8 cellular contexts compared by ENCODE assay signal in the genomic region with DNA sequence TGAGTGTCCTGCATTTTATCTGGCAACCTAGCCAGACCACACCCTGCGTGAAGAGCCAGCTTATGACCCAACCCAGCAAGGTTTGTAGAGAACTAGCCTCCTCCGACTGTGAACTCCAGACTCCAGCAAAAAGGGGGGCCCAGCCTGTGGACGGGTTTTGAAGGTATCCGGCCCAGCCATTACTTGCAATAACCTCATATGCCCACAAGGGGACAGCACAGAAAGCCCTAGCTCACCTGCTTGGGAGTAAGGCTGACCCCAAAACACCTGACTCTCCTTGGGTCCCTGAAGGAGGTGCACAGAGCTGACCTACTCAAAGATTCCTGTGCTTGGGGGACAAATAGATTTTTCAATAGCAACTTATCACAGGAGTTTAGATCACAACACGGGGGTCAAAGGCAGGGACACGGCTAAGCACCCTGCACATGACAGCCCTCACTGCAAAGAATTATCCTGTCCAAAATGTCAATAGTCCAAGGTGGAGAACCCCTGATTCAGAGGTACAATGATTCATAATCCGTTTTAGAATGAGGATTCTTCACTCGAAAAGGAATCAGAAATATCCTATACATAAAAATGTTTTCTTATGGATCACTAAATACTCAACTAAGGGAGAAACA.
DNase-seq lines count a peak whose midpoint lies in the region; ATAC-seq and TF ChIP-seq lines count a peak whose summit lies in the region.

No MANE protein-coding gene starts in this region.

- CTCF ChIA-PET in GM10248 (lab: Yijun Ruan, JAX) = interaction anchor here (0.9 to 4.8 kb wide), 26 partner anchors 10 to 364 kb away, joined by 3 to 39 read pairs (median 6); a partner anchor contains a TSS

- TF ChIP-seq CTCF in GM10248 (IDR thresholded peaks at IDR 0.05; ENCODE audit: control extremely low read depth, extremely low read depth, low read depth, missing control alignments) (peak; percentile 73), foreskin fibroblast (IDR thresholded peaks at IDR 0.05; ENCODE audit: low read depth, low read length) (peak; percentile 72)

- POLR2A ChIA-PET in GM10248 (lab: Yijun Ruan, JAX) = no interaction called here

- H3K4me3 ChIP-seq in foreskin fibroblast (ENCODE audit: low read depth in 1 of 2, low read length in 2 of 2) = no peak overlapping the region

- peak; percentile 58 for ATAC-seq in GM21717 (IDR thresholded peaks at IDR 0.05; ENCODE audit: unreplicated experiment)

- DNase-seq in GM10248 (ENCODE audit: extremely low spot score) (peak; percentile 72), LoVo (ENCODE audit: low spot score) (peak; percentile 45), activated T-cell treated with anti-CD3 and anti-CD28 coated beads for 24 hours (ENCODE audit: low read depth) (peak; percentile 23), foreskin fibroblast (peak; percentile 5 to 58), hepatic stellate cell (ENCODE audit: low spot score) (no peak), NCI-H1092 (lab: John Stamatoyannopoulos, UW) (no peak)
- DNase-seq in stimulated activated CD4-positive, alpha-beta T cell treated with anti-CD3 and anti-CD28 coated beads, Interleukin-12 subunit alpha, Interleukin-12 subunit beta, amount 100 ng/mL, for 48 hours (ENCODE audit: low read depth in 2 of 3, low spot score in 1 of 3) = peak; percentile 11 to 41 (median 24)

Comparison
In these comparisons a context has a peak if more than half of its experiments do, and no peak if none do; other contexts are left out.
1. DNase-seq: peak in GM10248 (single experiment), LoVo (single experiment), activated T-cell treated with anti-CD3 and anti-CD28 coated beads for 24 hours (single experiment), foreskin fibroblast (2 of 2) and stimulated activated CD4-positive, alpha-beta T cell treated with anti-CD3 and anti-CD28 coated beads, Interleukin-12 subunit alpha, Interleukin-12 subunit beta, amount 100 ng/mL, for 48 hours (3 of 3); none in hepatic stellate cell (single experiment) and NCI-H1092 (single experiment).